In genomic region chr11:19672591-19673206, GRCh38 we compare ENCODE assay signal across 17 cellular contexts.
DNase-seq lines count a peak whose midpoint lies in the region; ATAC-seq and TF ChIP-seq lines count a peak whose summit lies in the region.
"Had no signal": no experiment of that assay in that cellular context is flagged by ENCODE, and none has a peak within 500 bp of the region (broad histone marks: within the 10 kb centered on the region; RNA-seq: fewer than 3 reads in every experiment).

No MANE protein-coding gene starts in this region.

- H3K9ac ChIP-seq in rectal smooth muscle tissue (ENCODE audit: low read length): no peak overlapping the region

- H3K27me3 ChIP-seq in rectal smooth muscle tissue (ENCODE audit: control insufficient read depth, insufficient read depth, low read length): no peaks in the 10 kb centered on the region
- H3K27me3 ChIP-seq: adrenal gland, hepatocyte had no signal

- H3K36me3 ChIP-seq in rectal smooth muscle tissue (ENCODE audit: control insufficient read depth, insufficient read depth, low read length): no peaks in the 10 kb centered on the region
- H3K36me3 ChIP-seq: adrenal gland had no signal

- CTCF ChIA-PET in RWPE1 (lab: Yijun Ruan, JAX): no interaction called here

- H3K4me3 ChIP-seq in rectal smooth muscle tissue (ENCODE audit: low read length): no peak overlapping the region
- H3K4me3 ChIP-seq: adrenal gland, GM23338, hepatocyte had no signal

- POLR2A ChIA-PET in RWPE1 (lab: Yijun Ruan, JAX; ENCODE audit: low non-redundant PET): interaction anchor here (1.0 kb wide), 1 partner anchor 39 kb away, joined by 3 read pairs; no protein-coding TSS in a partner anchor

- H3K27ac ChIP-seq in RWPE1 (peak overlapping the region; percentile 57), epithelial cell of prostate (peak overlapping the region; percentile 58), rectal smooth muscle tissue (ENCODE audit: low read depth, low read length) (peak overlapping the region; percentile 91)

- peak; percentile 40 for DNase-seq in DMS79 (lab: John Stamatoyannopoulos, UW)
- DNase-seq in RWPE1 (ENCODE audit: low spot score): peak; percentile 23
- peak; percentile 22 for DNase-seq in epithelial cell of prostate (ENCODE audit: low read depth, low spot score)
- DNase-seq in Ammon's horn (ENCODE audit: low spot score): no peak
- no peak for DNase-seq in effector CD4-positive, alpha-beta T cell
- DNase-seq in epidermal melanocyte (ENCODE audit: insufficient read length, low spot score): no peak
- DNase-seq: activated CD4-positive, CD25-positive, alpha-beta regulatory T cell treated with anti-CD3 and anti-CD28 coated beads, Interleukin-2, amount 50 U/mL, for 72 hours; adrenal gland; CD8-positive, alpha-beta T cell; DND-41; mesenchymal stem cell; NCI-H1930; stimulated activated naive CD4-positive, alpha-beta T cell had no signal

- no peak for TF ChIP-seq CTCF in RWPE1 (conservative IDR thresholded peaks at IDR 0.05; ENCODE audit: low read depth)

- no peak for ATAC-seq in GM21515 (IDR thresholded peaks at IDR 0.05; ENCODE audit: unreplicated experiment)
- ATAC-seq: CD8-positive, alpha-beta T cell; GM23338 had no signal

- H3K4me1 ChIP-seq in rectal smooth muscle tissue (ENCODE audit: control insufficient read depth, insufficient read depth, low read length): peaks cover 57% of the 10 kb centered on the region
- H3K4me1 ChIP-seq: adrenal gland had no signal

Comparison
In these comparisons a context has a peak if more than half of its experiments do, and no peak if none do; other contexts are left out.
1. DNase-seq: peak in DMS79 (single experiment), RWPE1 (single experiment) and epithelial cell of prostate (single experiment); none in Ammon's horn (single experiment), effector CD4-positive, alpha-beta T cell (single experiment) and epidermal melanocyte (single experiment).
2. Peak in every context shown above with its lines, with median percentiles within 50 percentile points of each other: H3K27ac ChIP-seq.